18 cellular contexts compared by ENCODE assay signal in genomic region chr7:157729566-157729965, GRCh38.
"Had no signal": no experiment of that assay in that cellular context is flagged by ENCODE, and none has a peak within 500 bp of the region (broad histone marks: within the 10 kb centered on the region; RNA-seq: fewer than 3 reads in every experiment).

No MANE protein-coding gene starts in this region.

- DNase-seq: activated CD4-positive, alpha-beta memory T cell treated with anti-CD3 and anti-CD28 coated beads for 36 hours; activated CD4-positive, alpha-beta T cell treated with anti-CD3 and anti-CD28 coated beads for 36 hours; activated gamma-delta T cell treated with Interleukin-2 at 50 U/mL for 16 hours; activated T-cell treated with anti-CD3 and anti-CD28 coated beads for 4 hours; adrenal gland; effector CD4-positive, alpha-beta T cell; kidney; left lung; midbrain; transverse colon had no signal

- FAIRE-seq: kidney had no signal

- H3K4me1 ChIP-seq: adrenal gland, gastroesophageal sphincter, heart left ventricle, left lung, prostate gland, right atrium auricular region, suprapubic skin, transverse colon had no signal

- H3K4me3 ChIP-seq: adrenal gland, gastroesophageal sphincter, heart left ventricle, left lung, prostate gland, right atrium auricular region, suprapubic skin, transverse colon had no signal

- H3K36me3 ChIP-seq: adrenal gland, gastroesophageal sphincter, heart left ventricle, left lung, prostate gland, right atrium auricular region, suprapubic skin, transverse colon had no signal

- ATAC-seq: activated CD4-positive, alpha-beta T cell treated with anti-CD3 and anti-CD28 coated beads for 36 hours; activated naive CD4-positive, alpha-beta T cell treated with anti-CD3 and anti-CD28 coated beads, Interleukin-2, amount 50 U/mL, for 72 hours; esophagus mucosa; gastroesophageal sphincter; left lung; WTC11 had no signal

- H3K27me3 ChIP-seq: adrenal gland, right atrium auricular region, transverse colon had no signal

- H3K9me3 ChIP-seq: adrenal gland, gastroesophageal sphincter, heart left ventricle, left lung, prostate gland, right atrium auricular region, suprapubic skin, transverse colon had no signal

- H3K27ac ChIP-seq: adrenal gland, gastroesophageal sphincter, heart left ventricle, left lung, prostate gland, right atrium auricular region, suprapubic skin, transverse colon had no signal
